Comparison of ENCODE assay signal across 27 cellular contexts in the genomic region with DNA sequence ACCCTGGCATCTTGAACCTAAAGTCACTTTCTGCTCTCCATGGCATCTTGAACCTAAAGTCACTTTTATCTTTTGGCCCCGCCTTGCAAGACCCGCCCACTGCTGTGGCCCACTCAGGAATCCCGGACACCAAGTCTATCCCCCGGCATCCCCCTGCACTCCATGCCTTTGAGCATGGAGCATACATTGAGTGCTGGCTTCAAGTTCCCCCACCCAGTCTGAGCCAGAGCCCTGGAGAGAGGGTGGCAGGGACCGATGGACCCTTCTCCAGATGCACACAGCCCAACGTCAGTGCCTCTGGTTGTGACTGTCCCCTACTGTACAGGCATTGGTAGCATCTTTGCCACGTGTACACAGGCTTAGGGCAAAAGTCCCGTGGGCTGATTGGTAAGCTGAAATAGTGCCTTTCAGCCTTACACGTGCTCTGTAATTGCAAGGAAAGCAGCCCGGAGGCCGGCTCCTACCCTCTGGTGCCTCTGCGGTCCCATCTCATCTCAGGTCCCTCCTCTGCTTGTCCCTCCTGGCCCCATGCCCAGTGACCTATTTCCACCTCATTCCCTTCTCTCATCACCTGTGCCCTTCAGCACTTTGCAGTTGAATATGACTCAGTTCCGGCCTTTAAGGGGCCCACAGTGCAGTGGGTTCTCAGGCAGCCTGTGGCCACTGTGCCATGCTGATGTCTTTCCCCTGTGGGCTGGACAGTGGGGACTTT.
DNase-seq lines count a peak whose midpoint lies in the region; ATAC-seq, FAIRE-seq and TF ChIP-seq lines count a peak whose summit lies in the region.
"Had no signal": no experiment of that assay in that cellular context is flagged by ENCODE, and none has a peak within 500 bp of the region (broad histone marks: within the 10 kb centered on the region; RNA-seq: fewer than 3 reads in every experiment).

No MANE protein-coding gene starts in this region.

- H3K27ac ChIP-seq in right cardiac atrium (ENCODE audit: low read length): no peak overlapping the region
- H3K27ac ChIP-seq in liver (ENCODE audit: low read depth in 1 of 2, low read length in 2 of 2): peak overlapping the region in 1 of 2 donors; percentile 12
- no peak overlapping the region for H3K27ac ChIP-seq in prostate gland
- no peak overlapping the region for H3K27ac ChIP-seq in vagina
- H3K27ac ChIP-seq: cardiac muscle cell, neutrophil, SJCRH30 had no signal

- 81% methylated on average over 13 of the region's 13 CpGs for WGBS in right cardiac atrium
- WGBS in liver: 59% methylated on average over 13 of the region's 13 CpGs
- 83% methylated on average over 13 of the region's 13 CpGs for WGBS in prostate gland

- peak; percentile 49 for DNase-seq in left ventricle myocardium superior
- DNase-seq in right cardiac atrium: no peak
- DNase-seq in RCC 7860 (ENCODE audit: low spot score): peak; percentile 74
- no peak for DNase-seq in prostate gland (ENCODE audit: low spot score)
- no peak for DNase-seq in vagina (ENCODE audit: extremely low spot score in 2 of 2)
- no peak for DNase-seq in NCI-H146 treated with DMSO at 0.1 percent for 48 hours (lab: John Stamatoyannopoulos, UW; ENCODE audit: unreplicated experiment)
- no peak for DNase-seq in activated CD4-positive, alpha-beta T cell treated with anti-CD3 and anti-CD28 coated beads, Interleukin-2, amount 50 U/mL, for 4 hours
- DNase-seq: ACHN; activated naive CD4-positive, alpha-beta T cell treated with anti-CD3 and anti-CD28 coated beads, Interleukin-2, amount 10 ng/mL, durations not matched to agents 7 days and 5 days; activated T-cell treated with anti-CD3 and anti-CD28 coated beads, Interleukin-2, amount 50 U/mL, for 4 hours; Caco-2; gastrocnemius medialis; H9; NCI-H1105 treated with DMSO at 0.1 percent for 48 hours; NCI-H2029 treated with DMSO at 0.1 percent for 48 hours; NCI-H345; NCI-H82; OCI-M1; SJCRH30; small intestine; stimulated activated CD4-positive, alpha-beta T cell treated with anti-CD3 and anti-CD28 coated beads, Interleukin-2, amount 100 ng/mL, for 24 hours; T-helper 1 cell; trophoblast cell had no signal

- H3K9ac ChIP-seq in liver (ENCODE audit: low read depth in 1 of 2, low read length in 2 of 2): no peak overlapping the region

- peak; percentile 29 to 30 for TF ChIP-seq RAD21 in liver (IDR thresholded peaks at IDR 0.05)

- no peak for FAIRE-seq in RCC 7860 (lab: Jason Lieb, UNC)
- FAIRE-seq: islet of Langerhans, small intestine had no signal

- H3K36me3 ChIP-seq in liver (ENCODE audit: control insufficient read depth in 4 of 4, insufficient read depth in 3 of 4, low read depth in 1 of 4, low read length in 3 of 4) (no peaks in the 10 kb centered on the region), prostate gland (no peaks in the 10 kb centered on the region), vagina (no peaks in the 10 kb centered on the region)
- H3K36me3 ChIP-seq: cardiac muscle cell, gastrocnemius medialis, neutrophil, SJCRH30 had no signal

- ATAC-seq in left ventricle myocardium superior (no peak), right cardiac atrium (no peak)
- ATAC-seq: activated T-cell treated with anti-CD3 and anti-CD28 coated beads, Interleukin-2, amount 50 U/mL, for 4 hours; gastrocnemius medialis had no signal

- TF ChIP-seq CTCF in liver (IDR thresholded peaks at IDR 0.05; ENCODE audit: low read depth, low read length, missing input control) (no peak), prostate gland (IDR thresholded peaks at IDR 0.05) (no peak), vagina (IDR thresholded peaks at IDR 0.05) (no peak)

- intact Hi-C loops in left ventricle myocardium superior (cut with micrococcal nuclease): no loop called here
- intact Hi-C loops in right cardiac atrium (cut with DNase I): no loop called here
- intact Hi-C loops in prostate gland (cut with DNase I): no loop called here
- intact Hi-C loops in vagina (cut with DNase I): no loop called here

- H3K4me1 ChIP-seq in right cardiac atrium (ENCODE audit: control insufficient read depth, insufficient read depth, low read length) (no peaks in the 10 kb centered on the region), liver (ENCODE audit: control insufficient read depth in 4 of 4, insufficient read depth in 4 of 4, low read length in 3 of 4) (peaks cover 5 to 25% (median 12%) of the 10 kb centered on the region in 4 donors), prostate gland (replicated peaks) (no peaks in the 10 kb centered on the region), vagina (no peaks in the 10 kb centered on the region)
- H3K4me1 ChIP-seq: Caco-2, SJCRH30 had no signal

- TF ChIP-seq POLR2A in prostate gland (IDR thresholded peaks at IDR 0.05) (no peak), vagina (IDR thresholded peaks at IDR 0.05) (no peak)

- no peaks in the 10 kb centered on the region for H3K9me3 ChIP-seq in right cardiac atrium (ENCODE audit: control insufficient read depth, low read length)
- no peaks in the 10 kb centered on the region for H3K9me3 ChIP-seq in liver (ENCODE audit: control insufficient read depth in 4 of 4, low read length in 3 of 4)
- H3K9me3 ChIP-seq in prostate gland: no peaks in the 10 kb centered on the region
- H3K9me3 ChIP-seq in vagina: no peaks in the 10 kb centered on the region
- H3K9me3 ChIP-seq: Caco-2, gastrocnemius medialis, neutrophil, SJCRH30 had no signal

- H3K4me3 ChIP-seq in right cardiac atrium (ENCODE audit: low read length) (no peak overlapping the region), liver (ENCODE audit: low read depth in 1 of 3, low read length in 3 of 3) (no peak overlapping the region), prostate gland (no peak overlapping the region), vagina (no peak overlapping the region)
- H3K4me3 ChIP-seq: cardiac muscle cell, gastrocnemius medialis, SJCRH30 had no signal

- H3K27me3 ChIP-seq in right cardiac atrium (ENCODE audit: control insufficient read depth, insufficient read depth) (no peaks in the 10 kb centered on the region), liver (ENCODE audit: control insufficient read depth in 4 of 4, insufficient read depth in 4 of 4, low read length in 3 of 4) (no peaks in the 10 kb centered on the region), prostate gland (replicated peaks; ENCODE audit: insufficient read depth) (no peaks in the 10 kb centered on the region), vagina (no peaks in the 10 kb centered on the region)
- H3K27me3 ChIP-seq: cardiac muscle cell, gastrocnemius medialis, neutrophil had no signal

TF ChIP-seq in liver, 16 proteins besides CTCF, POLR2A, EP300 and RAD21 (continues in another document):
- TF ChIP-seq YY1 (IDR thresholded peaks at IDR 0.05): no peak
- no peak for TF ChIP-seq FOXA1 (IDR thresholded peaks at IDR 0.05)
- TF ChIP-seq HNF4A (conservative IDR thresholded peaks at IDR 0.05): peak; percentile 59 to 75
- TF ChIP-seq, protein P1, sequence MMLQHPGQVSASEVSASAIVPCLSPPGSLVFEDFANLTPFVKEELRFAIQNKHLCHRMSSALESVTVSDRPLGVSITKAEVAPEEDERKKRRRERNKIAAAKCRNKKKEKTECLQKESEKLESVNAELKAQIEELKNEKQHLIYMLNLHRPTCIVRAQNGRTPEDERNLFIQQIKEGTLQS (IDR thresholded peaks at IDR 0.05): no peak
- no peak for TF ChIP-seq EGR1 (IDR thresholded peaks at IDR 0.05; ENCODE audit: low read depth in 2 of 2)
- peak; percentile 36 for TF ChIP-seq SP1 (IDR thresholded peaks at IDR 0.05)
- peak in 1 of 2 donors; percentile 58 for TF ChIP-seq RXRA (IDR thresholded peaks at IDR 0.05)
- TF ChIP-seq JUND (IDR thresholded peaks at IDR 0.05): no peak
- TF ChIP-seq TAF1 (conservative IDR thresholded peaks at IDR 0.05): no peak
- TF ChIP-seq HNF4G (IDR thresholded peaks at IDR 0.05): no peak
- no peak for TF ChIP-seq FOXA2 (IDR thresholded peaks at IDR 0.05)
- TF ChIP-seq, protein P2, sequence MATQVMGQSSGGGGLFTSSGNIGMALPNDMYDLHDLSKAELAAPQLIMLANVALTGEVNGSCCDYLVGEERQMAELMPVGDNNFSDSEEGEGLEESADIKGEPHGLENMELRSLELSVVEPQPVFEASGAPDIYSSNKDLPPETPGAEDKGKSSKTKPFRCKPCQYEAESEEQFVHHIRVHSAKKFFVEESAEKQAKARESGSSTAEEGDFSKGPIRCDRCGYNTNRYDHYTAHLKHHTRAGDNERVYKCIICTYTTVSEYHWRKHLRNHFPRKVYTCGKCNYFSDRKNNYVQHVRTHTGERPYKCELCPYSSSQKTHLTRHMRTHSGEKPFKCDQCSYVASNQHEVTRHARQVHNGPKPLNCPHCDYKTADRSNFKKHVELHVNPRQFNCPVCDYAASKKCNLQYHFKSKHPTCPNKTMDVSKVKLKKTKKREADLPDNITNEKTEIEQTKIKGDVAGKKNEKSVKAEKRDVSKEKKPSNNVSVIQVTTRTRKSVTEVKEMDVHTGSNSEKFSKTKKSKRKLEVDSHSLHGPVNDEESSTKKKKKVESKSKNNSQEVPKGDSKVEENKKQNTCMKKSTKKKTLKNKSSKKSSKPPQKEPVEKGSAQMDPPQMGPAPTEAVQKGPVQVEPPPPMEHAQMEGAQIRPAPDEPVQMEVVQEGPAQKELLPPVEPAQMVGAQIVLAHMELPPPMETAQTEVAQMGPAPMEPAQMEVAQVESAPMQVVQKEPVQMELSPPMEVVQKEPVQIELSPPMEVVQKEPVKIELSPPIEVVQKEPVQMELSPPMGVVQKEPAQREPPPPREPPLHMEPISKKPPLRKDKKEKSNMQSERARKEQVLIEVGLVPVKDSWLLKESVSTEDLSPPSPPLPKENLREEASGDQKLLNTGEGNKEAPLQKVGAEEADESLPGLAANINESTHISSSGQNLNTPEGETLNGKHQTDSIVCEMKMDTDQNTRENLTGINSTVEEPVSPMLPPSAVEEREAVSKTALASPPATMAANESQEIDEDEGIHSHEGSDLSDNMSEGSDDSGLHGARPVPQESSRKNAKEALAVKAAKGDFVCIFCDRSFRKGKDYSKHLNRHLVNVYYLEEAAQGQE (IDR thresholded peaks at IDR 0.05): no peak
- TF ChIP-seq, protein P3, sequence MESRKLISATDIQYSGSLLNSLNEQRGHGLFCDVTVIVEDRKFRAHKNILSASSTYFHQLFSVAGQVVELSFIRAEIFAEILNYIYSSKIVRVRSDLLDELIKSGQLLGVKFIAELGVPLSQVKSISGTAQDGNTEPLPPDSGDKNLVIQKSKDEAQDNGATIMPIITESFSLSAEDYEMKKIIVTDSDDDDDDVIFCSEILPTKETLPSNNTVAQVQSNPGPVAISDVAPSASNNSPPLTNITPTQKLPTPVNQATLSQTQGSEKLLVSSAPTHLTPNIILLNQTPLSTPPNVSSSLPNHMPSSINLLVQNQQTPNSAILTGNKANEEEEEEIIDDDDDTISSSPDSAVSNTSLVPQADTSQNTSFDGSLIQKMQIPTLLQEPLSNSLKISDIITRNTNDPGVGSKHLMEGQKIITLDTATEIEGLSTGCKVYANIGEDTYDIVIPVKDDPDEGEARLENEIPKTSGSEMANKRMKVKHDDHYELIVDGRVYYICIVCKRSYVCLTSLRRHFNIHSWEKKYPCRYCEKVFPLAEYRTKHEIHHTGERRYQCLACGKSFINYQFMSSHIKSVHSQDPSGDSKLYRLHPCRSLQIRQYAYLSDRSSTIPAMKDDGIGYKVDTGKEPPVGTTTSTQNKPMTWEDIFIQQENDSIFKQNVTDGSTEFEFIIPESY (IDR thresholded peaks at IDR 0.05): no peak
- TF ChIP-seq NR2F2 (IDR thresholded peaks at IDR 0.05): no peak

Comparison
In these comparisons a context has a peak if more than half of its experiments do, and no peak if none do; other contexts are left out.
1. DNase-seq: peak in left ventricle myocardium superior (single experiment) and RCC 7860 (single experiment); none in right cardiac atrium (0 of 3), prostate gland (single experiment), vagina (0 of 2), NCI-H146 treated with DMSO at 0.1 percent for 48 hours (single experiment) and activated CD4-positive, alpha-beta T cell treated with anti-CD3 and anti-CD28 coated beads, Interleukin-2, amount 50 U/mL, for 4 hours (0 of 2).